Comparison of ENCODE assay signal across 11 cellular contexts in the genomic region with DNA sequence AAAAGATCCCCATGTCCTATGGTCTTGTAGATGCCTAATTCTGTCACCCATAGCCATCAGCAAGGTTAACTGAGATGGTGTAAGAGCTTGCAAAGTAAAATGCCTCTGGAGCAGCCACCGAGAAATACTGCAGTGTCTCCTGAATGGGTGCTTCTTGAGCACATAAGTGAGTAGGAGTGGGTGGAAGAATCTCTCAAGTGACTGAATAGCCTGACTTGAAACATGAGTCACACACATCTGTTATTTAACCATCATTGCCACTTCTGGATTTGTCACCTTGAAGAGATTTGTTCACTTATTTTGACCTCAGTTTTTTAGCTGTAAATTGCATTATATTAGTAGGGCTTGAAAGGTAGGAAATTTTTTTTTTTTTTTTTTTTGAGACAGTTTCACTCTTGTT. TPM values are rescaled to one million over a fixed set of nuclear protein-coding genes. Genes with fewer than 3 reads are reported as not detected.
DNase-seq lines count a peak whose midpoint lies in the region; ATAC-seq and TF ChIP-seq lines count a peak whose summit lies in the region.
"Had no signal": no experiment of that assay in that cellular context is flagged by ENCODE, and none has a peak within 500 bp of the region (broad histone marks: within the 10 kb centered on the region; RNA-seq: fewer than 3 reads in every experiment).

No MANE protein-coding gene starts in this region.

- H3K36me3 ChIP-seq in IMR-90 (ENCODE audit: control insufficient read depth, insufficient read depth, low read length): 0 out of 2 replicates have a peak, but pooled peaks cover under 1% of the 10 kb centered on the region
- H3K36me3 ChIP-seq in trophoblast cell (ENCODE audit: control insufficient read depth in 1 of 2, insufficient read depth in 2 of 2, low read length in 2 of 2): peaks cover 0 to 3% of the 10 kb centered on the region in 2 experiments
- H3K36me3 ChIP-seq: neutrophil had no signal

- H3K27ac ChIP-seq in IMR-90 (ENCODE audit: insufficient read depth, low read length) (no peak overlapping the region), trophoblast cell (ENCODE audit: low read depth, low read length) (peak overlapping the region; percentile 44)
- H3K27ac ChIP-seq: 22Rv1, body of pancreas, neutrophil had no signal

- peaks cover 7% of the 10 kb centered on the region for H3K79me2 ChIP-seq in trophoblast cell (ENCODE audit: control insufficient read depth, insufficient read depth, low read length, poor library complexity)

- no peak overlapping the region for H2BK12ac ChIP-seq in trophoblast cell (ENCODE audit: low read length)

- dilution Hi-C loops in IMR-90 (cut with HindIII; ENCODE audit: low sequenced_read_pairs, unreplicated experiment): no loop called here

- H3K27me3 ChIP-seq in IMR-90 (ENCODE audit: control insufficient read depth, insufficient read depth, low read length) (no peaks in the 10 kb centered on the region), trophoblast cell (ENCODE audit: insufficient read depth, low read length) (no peaks in the 10 kb centered on the region)
- H3K27me3 ChIP-seq: body of pancreas, neutrophil had no signal

- peaks cover 4% of the 10 kb centered on the region for H3K36me3 Mint-ChIP-seq in chondrocyte (ENCODE audit: low read depth)

- no peak for TF ChIP-seq RAD21 in IMR-90 (IDR thresholded peaks at IDR 0.05; ENCODE audit: low read length)

- H3K4me1 Mint-ChIP-seq in chondrocyte (ENCODE audit: low read depth): peaks cover 31% of the 10 kb centered on the region

- no peak overlapping the region for H2BK15ac ChIP-seq in IMR-90 (ENCODE audit: low read depth, low read length)

- no peaks in the 10 kb centered on the region for H3K9me1 ChIP-seq in IMR-90 (ENCODE audit: insufficient read depth, low read length)

- H3K23ac ChIP-seq in IMR-90 (ENCODE audit: low read depth, low read length) (no peak overlapping the region), trophoblast cell (ENCODE audit: low read length) (no peak overlapping the region)

- H3K18ac ChIP-seq in IMR-90 (ENCODE audit: low read depth, low read length) (no peak overlapping the region), trophoblast cell (ENCODE audit: low read length) (no peak overlapping the region)

- no peak overlapping the region for H2AFZ ChIP-seq in IMR-90 (replicated peaks; ENCODE audit: low read length, poor library complexity)
- H2AFZ ChIP-seq in trophoblast cell (ENCODE audit: insufficient read depth, low read length, poor library complexity): no peak overlapping the region

- H3K79me1 ChIP-seq in IMR-90 (ENCODE audit: low read depth in 1 of 2, low read length in 2 of 2) (peaks cover 18 to 22% of the 10 kb centered on the region in 2 experiments), trophoblast cell (ENCODE audit: low read length) (peaks cover 8% of the 10 kb centered on the region)

- no peak overlapping the region for H2AK9ac ChIP-seq in IMR-90 (replicated peaks; ENCODE audit: low read depth, low read length, poor library complexity)

- H3K27me3 Mint-ChIP-seq in chondrocyte (ENCODE audit: low read depth): no peaks in the 10 kb centered on the region

- H3K4me2 ChIP-seq in IMR-90 (ENCODE audit: low read depth, low read length) (no peak overlapping the region), trophoblast cell (ENCODE audit: low read length) (peak overlapping the region; percentile 42)

- DNase-seq in DMS 273 (lab: John Stamatoyannopoulos, UW; ENCODE audit: unreplicated experiment) (peak; percentile 6), DMS 273 treated with DMSO at 0.1 percent for 48 hours (lab: John Stamatoyannopoulos, UW) (no peak), IMR-90 (peak; percentile 79), chondrocyte (ENCODE audit: low spot score) (no peak), trophoblast cell (peak in 1 of 2 donors; percentile 6), Ammon's horn (ENCODE audit: low spot score) (no peak), GF-D8 (lab: John Stamatoyannopoulos, UW) (no peak), sciatic nerve (ENCODE audit: low spot score) (no peak)
- DNase-seq: body of pancreas had no signal

- no peaks in the 10 kb centered on the region for H3K9me3 ChIP-seq in IMR-90 (ENCODE audit: control insufficient read depth, insufficient read depth, low read length)
- H3K9me3 ChIP-seq in trophoblast cell (ENCODE audit: insufficient read depth, low read depth, low read length): no peaks in the 10 kb centered on the region
- H3K9me3 ChIP-seq: body of pancreas, neutrophil had no signal

- CTCF ChIA-PET in IMR-90 (lab: Yijun Ruan, JAX): interaction anchor here (0.6 kb wide), 4 partner anchors 57 to 1419 kb away, joined by 3 to 4 read pairs (median 4); no protein-coding TSS in a partner anchor

- H3K9me3 Mint-ChIP-seq in chondrocyte (ENCODE audit: low read depth): peaks cover 2% of the 10 kb centered on the region

- TSS peak; percentile 19 for BruUV-seq in IMR-90 (replicated peaks; lab: Mats Ljungman, UMichigan)

- H2BK20ac ChIP-seq in IMR-90 (ENCODE audit: low read depth, low read length): no peak overlapping the region

- intact Hi-C loops in IMR-90 (cut with micrococcal nuclease): no loop called here
- intact Hi-C loops in sciatic nerve (cut with DNase I): no loop called here

- no peak overlapping the region for H3K56ac ChIP-seq in IMR-90 (ENCODE audit: extremely low read depth, insufficient read depth, low read length)

- TF ChIP-seq CTCF in IMR-90 (conservative IDR thresholded peaks at IDR 0.05; ENCODE audit: low read depth, low read length) (no peak), chondrocyte (IDR thresholded peaks at IDR 0.05) (no peak)

- H3K27ac Mint-ChIP-seq in chondrocyte (ENCODE audit: unreplicated experiment): peak overlapping the region; percentile 63

- no peaks in the 10 kb centered on the region for H4K20me1 ChIP-seq in IMR-90 (ENCODE audit: insufficient read depth, low read length)

- H3K9ac ChIP-seq in IMR-90 (ENCODE audit: low read depth, low read length) (no peak overlapping the region), trophoblast cell (ENCODE audit: low read length) (no peak overlapping the region)

- ATAC-seq in IMR-90 (ENCODE audit: low read depth) (no peak), sciatic nerve (no peak)
- ATAC-seq: body of pancreas had no signal

- H2AK5ac ChIP-seq in IMR-90 (ENCODE audit: low read depth, low read length): no peak overlapping the region
- H2AK5ac ChIP-seq in trophoblast cell (ENCODE audit: low read length): no peak overlapping the region

- H2BK120ac ChIP-seq in IMR-90 (ENCODE audit: low read depth, low read length): no peak overlapping the region
- H2BK120ac ChIP-seq in trophoblast cell (ENCODE audit: insufficient read depth, low read length, poor library complexity): no peak overlapping the region

- in situ Hi-C loops in IMR-90 (cut with MboI; ENCODE audit: low sequenced_read_pairs): no loop called here

- H2BK5ac ChIP-seq in IMR-90 (ENCODE audit: low read depth, low read length, poor library complexity, severe bottlenecking): no peak overlapping the region
- H2BK5ac ChIP-seq in trophoblast cell (ENCODE audit: low read depth, low read length, poor library complexity): no peak overlapping the region

- TF ChIP-seq POLR2A in IMR-90 (IDR thresholded peaks at IDR 0.05; ENCODE audit: low read depth, low read length): no peak

- H4K91ac ChIP-seq in IMR-90 (ENCODE audit: insufficient read depth, low read depth, low read length) (no peak overlapping the region), trophoblast cell (ENCODE audit: low read depth, low read length) (no peak overlapping the region)

- POLR2A ChIA-PET in IMR-90 (lab: Charles Lee; ENCODE audit: unreplicated experiment): no interaction called here

- H4K12ac ChIP-seq in trophoblast cell (ENCODE audit: low read depth, low read length): no peak overlapping the region

- H3K4me1 ChIP-seq in IMR-90 (ENCODE audit: control insufficient read depth, insufficient read depth, low read length) (peaks cover 6% of the 10 kb centered on the region), trophoblast cell (ENCODE audit: control insufficient read depth in 1 of 2, insufficient read depth in 2 of 2, low read length in 2 of 2) (peaks cover 0 to 2% of the 10 kb centered on the region in 2 experiments)

- H4K5ac ChIP-seq in IMR-90 (ENCODE audit: low read depth, low read length): no peak overlapping the region

- H3K4me3 ChIP-seq in IMR-90 (ENCODE audit: insufficient read depth, low read depth, low read length): no peak overlapping the region
- no peak overlapping the region for H3K4me3 ChIP-seq in trophoblast cell (ENCODE audit: low read depth, low read length)
- H3K4me3 ChIP-seq: body of pancreas had no signal

- H3K4ac ChIP-seq in IMR-90 (ENCODE audit: low read depth, low read length) (no peak overlapping the region), trophoblast cell (ENCODE audit: low read depth, low read length) (peak overlapping the region; percentile 15)

- H4K8ac ChIP-seq in IMR-90 (ENCODE audit: low read depth in 2 of 2, low read length in 2 of 2) (no peak overlapping the region), trophoblast cell (ENCODE audit: low read depth, low read length) (no peak overlapping the region)

- H3K14ac ChIP-seq in IMR-90 (replicated peaks; ENCODE audit: low read depth, low read length): no peak overlapping the region; the same call in 1 of the 2 replicates
- H3K14ac ChIP-seq in trophoblast cell (ENCODE audit: low read length): no peak overlapping the region

- no peak overlapping the region for H3K4me3 Mint-ChIP-seq in chondrocyte (ENCODE audit: unreplicated experiment)

- no CpG with 5 or more reads among the region's 1 CpG for WGBS in IMR-90 (ENCODE audit: extremely low coverage in 2 of 2, insufficient read length in 1 of 2), 2 experiments
- no CpG with 5 or more reads among the region's 1 CpG for WGBS in trophoblast cell (ENCODE audit: extremely low coverage, insufficient coverage, insufficient read length)

TF ChIP-seq in IMR-90, 13 proteins besides CTCF, POLR2A, EP300 and RAD21:
- TF ChIP-seq FOS (IDR thresholded peaks at IDR 0.05; ENCODE audit: low read depth, low read length) (0 out of 2 replicates have a peak, but pooled peaks have one; percentile 28), RFX5 (IDR thresholded peaks at IDR 0.05; ENCODE audit: low read depth, low read length) (no peak)
TF ChIP-seq in IMR-90: peak in this region for 1.

RNA-seq across cellular contexts. Expression of a gene that starts 2.3 kb away (rescaled TPM):
- total RNA-seq in IMR-90 (2012; rRNA removed) (14.3 and 15.6 TPM in 2 replicates), chondrocyte (5.0 to 10.3 TPM (median 5.2 TPM) in 3 replicates), sciatic nerve (10.4 TPM)
- polyA plus RNA-seq in IMR-90 (2012; rRNA removed): 5.6 and 7.2 TPM in 2 replicates
- 1.7 TPM in 2 replicates for polyA plus RNA-seq in IMR-90 (2012; cell fraction: cytosol; rRNA removed)
- polyA plus RNA-seq in IMR-90 (2012; cell fraction: nucleus; rRNA removed; ENCODE audit: low replicate concordance): 1.8 and 7.2 TPM in 2 replicates
- 42.2 and 42.3 TPM in 2 replicates for polyA plus RNA-seq in trophoblast cell (2013)

RNA-seq across cellular contexts. Expression of a gene that starts 57.5 kb away (rescaled TPM):
- total RNA-seq in IMR-90 (2012; rRNA removed) (4.5 and 6.1 TPM in 2 replicates), chondrocyte (7.9 to 12.3 TPM (median 8.6 TPM) in 3 replicates), sciatic nerve (20.2 TPM)
- polyA plus RNA-seq in IMR-90 (2012; rRNA removed): 4.0 and 4.3 TPM in 2 replicates
- 0.16 and 0.92 TPM in 2 replicates for polyA plus RNA-seq in IMR-90 (2012; cell fraction: cytosol; rRNA removed)
- 2.1 and 9.4 TPM in 2 replicates for polyA plus RNA-seq in IMR-90 (2012; cell fraction: nucleus; rRNA removed; ENCODE audit: low replicate concordance)
- polyA plus RNA-seq in trophoblast cell (2013): 23.9 and 25.2 TPM in 2 replicates

Comparison
In these comparisons a context has a peak if more than half of its experiments do, and no peak if none do; other contexts are left out.
1. DNase-seq: peak in DMS 273 (single experiment) and IMR-90 (single experiment); none in DMS 273 treated with DMSO at 0.1 percent for 48 hours (single experiment), chondrocyte (single experiment), Ammon's horn (single experiment), GF-D8 (single experiment) and sciatic nerve (single experiment).